In genomic region chr6:113690255-113690956, GRCh38 we compare ENCODE assay signal across 1 cellular context.
TF ChIP-seq lines count a peak whose summit lies in the region.

No MANE protein-coding gene starts in this region.

TF ChIP-seq in GM12878, 131 proteins besides CTCF, POLR2A, EP300 and RAD21 (continued from another document):
- TF ChIP-seq ZBTB4 (CRISPR knock-in tag; IDR thresholded peaks at IDR 0.05) = no peak
- TF ChIP-seq EED (IDR thresholded peaks at IDR 0.05; ENCODE audit: low read depth) = peak; percentile 81
- no peak for TF ChIP-seq ZZZ3 (IDR thresholded peaks at IDR 0.05; ENCODE audit: control insufficient read depth, insufficient read length, low read depth)
- no peak for TF ChIP-seq KAT2A (conservative IDR thresholded peaks at IDR 0.05; ENCODE audit: control insufficient read depth, low read depth, low read length)
- no peak for TF ChIP-seq ASH2L (IDR thresholded peaks at IDR 0.05; ENCODE audit: borderline replicate concordance, low read depth)
- TF ChIP-seq ZSCAN29 (IDR thresholded peaks at IDR 0.05) = no peak
- TF ChIP-seq SREBF1 (IDR thresholded peaks at IDR 0.05; ENCODE audit: low read length) = no peak
- TF ChIP-seq HDGF (IDR thresholded peaks at IDR 0.05) = no peak
- no peak for TF ChIP-seq RCOR1 (conservative IDR thresholded peaks at IDR 0.05; ENCODE audit: low read depth, low read length)
- TF ChIP-seq ZBTB33 (IDR thresholded peaks at IDR 0.05) = no peak
- TF ChIP-seq CREM (IDR thresholded peaks at IDR 0.05; ENCODE audit: low read depth) = peak; percentile 75
- no peak for TF ChIP-seq HCFC1 (IDR thresholded peaks at IDR 0.05; ENCODE audit: low read length)
- TF ChIP-seq IKZF2 (IDR thresholded peaks at IDR 0.05) = peak in 1 of 2 experiments; percentile 22; a peak in 2 of 4 replicates
- no peak for TF ChIP-seq STAT1 (conservative IDR thresholded peaks at IDR 0.05)
- no peak for TF ChIP-seq RFX5 (IDR thresholded peaks at IDR 0.05; ENCODE audit: low read depth, low read length)
- peak; percentile 91 for TF ChIP-seq RUNX3 (IDR thresholded peaks at IDR 0.05; ENCODE audit: low read length)
- TF ChIP-seq JUNB (IDR thresholded peaks at IDR 0.05) = peak; percentile 81
- TF ChIP-seq TARDBP (IDR thresholded peaks at IDR 0.05; ENCODE audit: borderline replicate concordance) = no peak
- peak in 1 of 2 experiments; percentile 29; a peak in 1 of 4 replicates for TF ChIP-seq ETV6 (conservative IDR thresholded peaks at IDR 0.05 in 1 of 2, IDR thresholded peaks at IDR 0.05 in 1 of 2; ENCODE audit: borderline replicate concordance in 1 of 2, low read depth in 1 of 2)
- peak; percentile 26; the same call in 1 of the 2 replicates for TF ChIP-seq FOXM1 (IDR thresholded peaks at IDR 0.05; ENCODE audit: low read depth, low read length)
- no peak for TF ChIP-seq MAX (IDR thresholded peaks at IDR 0.05; ENCODE audit: low read depth, low read length)
- no peak for TF ChIP-seq RAD51 (IDR thresholded peaks at IDR 0.05)
- TF ChIP-seq BMI1 (IDR thresholded peaks at IDR 0.05; ENCODE audit: borderline replicate concordance) = no peak
- no peak for TF ChIP-seq PAX5 (IDR thresholded peaks at IDR 0.05; ENCODE audit: borderline replicate concordance, low read depth, low read length)
- no peak for TF ChIP-seq NBN (IDR thresholded peaks at IDR 0.05)
- TF ChIP-seq SUPT20H (IDR thresholded peaks at IDR 0.05; ENCODE audit: borderline replicate concordance, control insufficient read depth, low read depth, low read length) = no peak
- 0 out of 2 replicates have a peak, but pooled peaks have one; percentile 28 for TF ChIP-seq IRF4 (IDR thresholded peaks at IDR 0.05; ENCODE audit: low read depth, low read length)
- no peak for TF ChIP-seq IRF3 (IDR thresholded peaks at IDR 0.05)
- TF ChIP-seq ZNF622 (IDR thresholded peaks at IDR 0.05) = no peak
- TF ChIP-seq DPF2 (IDR thresholded peaks at IDR 0.05) = no peak
- TF ChIP-seq TCF12 (IDR thresholded peaks at IDR 0.05; ENCODE audit: low read depth, low read length) = peak; percentile 73; the same call in 1 of the 2 replicates
- TF ChIP-seq LARP7 (IDR thresholded peaks at IDR 0.05) = no peak
- TF ChIP-seq NFIC (IDR thresholded peaks at IDR 0.05; ENCODE audit: low read depth, low read length) = peak; percentile 79; the same call in 1 of the 2 replicates
